ENCODE assay signal across 20 cellular contexts in genomic region chr2:99811544-99811943, GRCh38.
DNase-seq lines count a peak whose midpoint lies in the region; ATAC-seq and TF ChIP-seq lines count a peak whose summit lies in the region.
"Had no signal": no experiment of that assay in that cellular context is flagged by ENCODE, and none has a peak within 500 bp of the region (broad histone marks: within the 10 kb centered on the region; RNA-seq: fewer than 3 reads in every experiment).

No MANE protein-coding gene starts in this region.

- POLR2A ChIA-PET in AG04450 (lab: Yijun Ruan, JAX), result no interaction called here

- H3K27ac ChIP-seq in AG04450 (ENCODE audit: low read depth, low read length), result no peak overlapping the region
- H3K27ac ChIP-seq in ovary, result no peak overlapping the region
- H3K27ac ChIP-seq: PC-9, thoracic aorta had no signal

- TF ChIP-seq POLR2A in GM18505 (IDR thresholded peaks at IDR 0.05; ENCODE audit: borderline replicate concordance, extremely low read depth, insufficient read depth, insufficient read length) (no peak), ovary (IDR thresholded peaks at IDR 0.05) (no peak)

- ATAC-seq in GM18505 (IDR thresholded peaks at IDR 0.05; ENCODE audit: unreplicated experiment) (no peak), GM21576 (IDR thresholded peaks at IDR 0.05; ENCODE audit: unreplicated experiment) (no peak)
- ATAC-seq: activated CD4-positive, CD25-positive, alpha-beta regulatory T cell treated with anti-CD3 and anti-CD28 coated beads, Interleukin-2, amount 50 U/mL, for 24 hours; natural killer cell had no signal

- intact Hi-C loops in ovary (cut with DNase I), result no loop called here

- CTCF ChIA-PET in AG04450 (lab: Charles Lee), result interaction anchor here (1.0 kb wide), 1 partner anchor 451 kb away, joined by 3 read pairs; no protein-coding TSS in a partner anchor

- H3K36me3 ChIP-seq in adipocyte (ENCODE audit: control insufficient read depth, insufficient read depth, low read length, severe bottlenecking) (no peaks in the 10 kb centered on the region), ovary (no peaks in the 10 kb centered on the region)
- H3K36me3 ChIP-seq: thoracic aorta had no signal

- H3K27me3 ChIP-seq in AG04450 (ENCODE audit: control insufficient read depth, insufficient read depth, low read length) (no peaks in the 10 kb centered on the region), adipocyte (replicated peaks; ENCODE audit: control insufficient read depth, insufficient read depth, low read length) (peaks cover 26% of the 10 kb centered on the region), ovary (no peaks in the 10 kb centered on the region)

- TF ChIP-seq EP300 in ovary (IDR thresholded peaks at IDR 0.05), result no peak

- H3K4me1 ChIP-seq in adipocyte (ENCODE audit: control insufficient read depth, insufficient read depth, low read length) (no peaks in the 10 kb centered on the region), ovary (ENCODE audit: insufficient read depth) (no peaks in the 10 kb centered on the region)

- H3K9ac ChIP-seq in adipocyte (ENCODE audit: low read length), result no peak overlapping the region

- TF ChIP-seq CTCF in AG04450 (IDR thresholded peaks at IDR 0.05; ENCODE audit: low read depth, low read length) (no peak), foreskin fibroblast (IDR thresholded peaks at IDR 0.05; ENCODE audit: low read depth, low read length) (no peak), ovary (IDR thresholded peaks at IDR 0.05) (no peak)

- DNase-seq in AG04450 (ENCODE audit: low read depth, low spot score) (peak; percentile 11), HK-2 (ENCODE audit: unreplicated experiment) (peak; percentile 20), adipocyte (ENCODE audit: low read depth) (peak; percentile 81), foreskin fibroblast (peak; percentile 41 to 77), C1 segment of cervical spinal cord (lab: John Stamatoyannopoulos, UW) (no peak), ovary (no peak)
- DNase-seq: activated CD8-positive, alpha-beta memory T cell treated with anti-CD3 and anti-CD28 coated beads, Interleukin-2, amount 50 U/mL, for 48 hours; activated naive CD4-positive, alpha-beta T cell treated with anti-CD3 and anti-CD28 coated beads, Interleukin-2, amount 10 ng/mL, durations not matched to agents 7 days and 5 days; central memory CD4-positive, alpha-beta T cell; DMS53; HCEC 1CT; natural killer cell; NCI-H446 treated with DMSO at 0.1 percent for 48 hours; PC-9; retina; stimulated activated CD4-positive, alpha-beta T cell treated with anti-CD3 and anti-CD28 coated beads, Interleukin-2, amount 100 ng/mL, for 24 hours had no signal

- 93 to 95% (median 94%) methylated on average over 6 of the region's 6 CpGs for WGBS in ovary, 3 donors

- no peaks in the 10 kb centered on the region for H3K9me3 ChIP-seq in AG04450 (ENCODE audit: control insufficient read depth, insufficient read depth, low read length)
- H3K9me3 ChIP-seq in adipocyte (ENCODE audit: control insufficient read depth, low read length), result peaks cover 9% of the 10 kb centered on the region
- H3K9me3 ChIP-seq in ovary, result no peaks in the 10 kb centered on the region
- H3K9me3 ChIP-seq: thoracic aorta had no signal

- H3K4me3 ChIP-seq in AG04450 (ENCODE audit: low read depth, low read length) (no peak overlapping the region), adipocyte (ENCODE audit: low read length) (no peak overlapping the region), foreskin fibroblast (ENCODE audit: low read depth in 1 of 2, low read length in 2 of 2) (no peak overlapping the region), ovary (no peak overlapping the region)
- H3K4me3 ChIP-seq: PC-9, thoracic aorta had no signal

Comparison
In these comparisons a context has a peak if more than half of its experiments do, and no peak if none do; other contexts are left out.
1. DNase-seq: peak in AG04450 (single experiment), HK-2 (single experiment), adipocyte (single experiment) and foreskin fibroblast (2 of 2); none in C1 segment of cervical spinal cord (0 of 14) and ovary (0 of 5).